Comparison of ENCODE assay signal across 1 cellular context in genomic region chr4:731954-732353, GRCh38. TPM values are rescaled to one million over a fixed set of nuclear protein-coding genes. Genes with fewer than 3 reads are reported as not detected.
"Had no signal": no experiment of that assay in that cellular context is flagged by ENCODE, and none has a peak within 500 bp of the region (broad histone marks: within the 10 kb centered on the region; RNA-seq: fewer than 3 reads in every experiment).

No MANE protein-coding gene starts in this region.

RNA-seq across cellular contexts. Expression of gene SLC49A3, which starts 43.0 kb away (rescaled TPM):
- total RNA-seq: SJSA1 had no signal
